ENCODE assay signal across 8 cellular contexts in the genomic region with DNA sequence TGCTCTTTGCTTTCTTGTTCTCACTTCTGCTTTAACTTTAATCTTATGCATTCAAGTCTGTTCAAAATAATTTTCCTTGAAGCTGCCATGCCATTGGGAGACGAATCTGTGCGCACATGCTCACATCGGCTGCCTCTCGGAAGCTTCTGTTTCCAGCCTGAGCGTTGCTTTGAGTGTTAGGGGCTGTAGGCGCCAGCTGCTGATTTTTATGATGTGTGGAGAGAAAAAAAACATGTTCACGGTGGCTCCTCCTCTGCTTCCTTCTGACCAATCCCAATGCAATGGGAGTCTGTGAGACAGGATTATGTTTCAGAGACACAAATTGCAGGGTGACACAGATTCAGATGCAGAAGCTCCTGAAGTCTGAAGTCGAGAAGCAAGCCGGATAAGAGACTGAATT. TPM values are rescaled to one million over a fixed set of nuclear protein-coding genes. Genes with fewer than 3 reads are reported as not detected.
DNase-seq lines count a peak whose midpoint lies in the region; ATAC-seq and TF ChIP-seq lines count a peak whose summit lies in the region.

A gene (minus strand): TSS at position 178 of the 400 bp plus-strand sequence. CDS start 426 bp downstream, outside the sequence.

- no peak for TF ChIP-seq CTCF in choroid plexus epithelial cell (conservative IDR thresholded peaks at IDR 0.05; ENCODE audit: low read depth, low read length)

- peak within 1 kb of the TSS; percentile 20 for H3K4me3 ChIP-seq in choroid plexus epithelial cell (ENCODE audit: low read depth, low read length)

- ATAC-seq in GM19397 (IDR thresholded peaks at IDR 0.05; ENCODE audit: unreplicated experiment): no peak
- no peak for ATAC-seq in HG02588 (IDR thresholded peaks at IDR 0.05; ENCODE audit: unreplicated experiment)

- DNase-seq in ELR (ENCODE audit: low read depth): peak; percentile 57
- peak; percentile 98 for DNase-seq in NCI-H2171 treated with DMSO at 0.1 percent for 48 hours (lab: John Stamatoyannopoulos, UW)
- peak; percentile 94 for DNase-seq in choroid plexus epithelial cell (ENCODE audit: low read depth)
- DNase-seq in middle frontal gyrus (ENCODE audit: extremely low spot score, low spot score): peak; percentile 68
- no peak for DNase-seq in activated CD4-positive, alpha-beta T cell treated with anti-CD3 and anti-CD28 coated beads for 4 hours
- DNase-seq in HT-29 (ENCODE audit: low spot score): no peak

RNA-seq across cellular contexts. Expression of the gene that starts here (rescaled TPM):
- not detected in 2 replicates for total RNA-seq in HT-29 (2014; rRNA removed; shearing (Covaris generic))

Comparison
In these comparisons a context has a peak if more than half of its experiments do, and no peak if none do; other contexts are left out.
1. DNase-seq: peak in ELR (single experiment), NCI-H2171 treated with DMSO at 0.1 percent for 48 hours (single experiment), choroid plexus epithelial cell (single experiment) and middle frontal gyrus (single experiment); none in activated CD4-positive, alpha-beta T cell treated with anti-CD3 and anti-CD28 coated beads for 4 hours (0 of 2) and HT-29 (single experiment).